ENCODE assay signal across 13 cellular contexts in genomic region chr12:94730846-94731245, GRCh38.
"Had no signal": no experiment of that assay in that cellular context is flagged by ENCODE, and none has a peak within 500 bp of the region (broad histone marks: within the 10 kb centered on the region; RNA-seq: fewer than 3 reads in every experiment).

No MANE protein-coding gene starts in this region.

- H3K9me3 Mint-ChIP-seq: activated CD8-positive, alpha-beta T cell treated with anti-CD3 and anti-CD28 coated beads for 36 hours had no signal

- ATAC-seq: activated CD8-positive, alpha-beta T cell treated with anti-CD3 and anti-CD28 coated beads for 36 hours; activated naive CD8-positive, alpha-beta T cell treated with anti-CD3 and anti-CD28 coated beads, Interleukin-2, amount 50 U/mL, for 24 hours; left cardiac atrium; right cardiac atrium had no signal

- H3K27ac Mint-ChIP-seq: activated CD8-positive, alpha-beta T cell treated with anti-CD3 and anti-CD28 coated beads for 36 hours; activated naive CD8-positive, alpha-beta T cell treated with anti-CD3 and anti-CD28 coated beads, Interleukin-2, amount 50 U/mL, for 24 hours; naive B cell had no signal

- DNase-seq: activated CD4-positive, alpha-beta T cell treated with anti-CD3 and anti-CD28 coated beads for 4 hours; activated CD8-positive, alpha-beta memory T cell treated with anti-CD3 and anti-CD28 coated beads, Interleukin-2, amount 50 U/mL, for 4 hours; activated CD8-positive, alpha-beta T cell treated with anti-CD3 and anti-CD28 coated beads for 36 hours; activated naive CD8-positive, alpha-beta T cell treated with anti-CD3 and anti-CD28 coated beads, Interleukin-2, amount 50 U/mL, for 24 hours; dorsolateral prefrontal cortex; hypothalamus; left cardiac atrium; naive B cell; posterior cingulate gyrus; right cardiac atrium; small intestine; thyroid gland; uterus had no signal
